ENCODE assay signal across 24 cellular contexts in the genomic region with DNA sequence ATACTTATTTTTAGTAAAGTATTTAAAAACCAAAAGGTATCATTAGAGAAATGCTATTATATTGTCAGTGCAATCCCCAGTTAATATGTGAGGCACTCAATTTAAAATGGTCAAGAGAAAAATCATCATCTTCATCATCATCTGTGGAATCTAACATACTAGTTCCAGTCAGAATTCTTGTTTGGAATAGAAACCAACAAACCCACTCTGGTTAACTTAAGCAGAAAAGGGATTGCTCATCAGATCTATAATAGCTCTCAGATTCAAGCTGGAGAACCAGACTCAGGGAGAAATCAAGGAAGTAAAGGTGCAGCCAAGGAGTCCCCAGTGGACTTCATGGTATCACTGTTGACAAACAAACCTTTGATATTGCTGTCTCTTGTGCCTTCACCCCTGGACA. TPM values are rescaled to one million over a fixed set of nuclear protein-coding genes. Genes with fewer than 3 reads are reported as not detected.
"Had no signal": no experiment of that assay in that cellular context is flagged by ENCODE, and none has a peak within 500 bp of the region (broad histone marks: within the 10 kb centered on the region; RNA-seq: fewer than 3 reads in every experiment).

No MANE protein-coding gene starts in this region.

- H3K27me3 ChIP-seq: esophagus muscularis mucosa, gastrocnemius medialis, heart right ventricle, left lung had no signal

- H3K4me1 ChIP-seq: esophagus muscularis mucosa, heart right ventricle, left lung, lower lobe of right lung had no signal

- ATAC-seq: gastrocnemius medialis, heart right ventricle, left cardiac atrium, left lung, left ventricle myocardium superior, lower lobe of right lung had no signal

- H3K36me3 ChIP-seq: esophagus muscularis mucosa, gastrocnemius medialis, heart right ventricle, left lung, lower lobe of right lung had no signal

- H3K27ac ChIP-seq: coronary artery, dorsolateral prefrontal cortex, esophagus muscularis mucosa, gastrocnemius medialis, heart right ventricle, left lung, lower lobe of right lung had no signal

- DNase-seq: dermis blood vessel endothelial cell; dorsolateral prefrontal cortex; effector CD4-positive, alpha-beta T cell; effector memory CD4-positive, alpha-beta T cell; foreskin fibroblast; foreskin melanocyte; gastrocnemius medialis; glutamatergic neuron; head of caudate nucleus; heart right ventricle; hippocampal formation; left cardiac atrium; left lung; left ventricle myocardium superior; lower lobe of right lung; mesenchymal stem cell; naive B cell had no signal

- H3K9me3 ChIP-seq: esophagus muscularis mucosa, lower lobe of right lung had no signal

- H3K4me3 ChIP-seq: coronary artery, dorsolateral prefrontal cortex, esophagus muscularis mucosa, gastrocnemius medialis, heart right ventricle, left lung, lower lobe of right lung had no signal

RNA-seq across cellular contexts. Expression of a gene that starts 43.7 kb away (rescaled TPM):
- total RNA-seq: endothelial cell of umbilical vein, fibroblast of lung, left cardiac atrium, left ventricle myocardium superior, lung microvascular endothelial cell, mesenteric fat pad had no signal
- polyA plus RNA-seq: fibroblast of lung, heart right ventricle, keratinocyte had no signal
